In genomic region chr19:1942934-1943555, GRCh38 we compare ENCODE assay signal across 1 cellular context.
TF ChIP-seq lines count a peak whose summit lies in the region.

No MANE protein-coding gene starts in this region.

TF ChIP-seq in HepG2, 621 proteins besides CTCF, POLR2A, EP300 and RAD21:
- TF ChIP-seq PRMT3 (CRISPR knock-in tag; IDR thresholded peaks at IDR 0.05; ENCODE audit: borderline replicate concordance, low read depth) (no peak), SALL2 (CRISPR knock-in tag; IDR thresholded peaks at IDR 0.05) (no peak), DRAP1 (CRISPR knock-in tag; IDR thresholded peaks at IDR 0.05) (no peak), FOSL1 (CRISPR knock-in tag; IDR thresholded peaks at IDR 0.05; ENCODE audit: borderline replicate concordance) (no peak), ZNF800 (CRISPR knock-in tag; IDR thresholded peaks at IDR 0.05) (no peak), CENPX (CRISPR knock-in tag; IDR thresholded peaks at IDR 0.05) (no peak), ZBTB42 (CRISPR knock-in tag; IDR thresholded peaks at IDR 0.05) (no peak), USF2 (IDR thresholded peaks at IDR 0.05; ENCODE audit: low read depth, low read length) (no peak), USF2 (CRISPR knock-in tag; IDR thresholded peaks at IDR 0.05; ENCODE audit: borderline replicate concordance) (no peak), MED8 (CRISPR knock-in tag; IDR thresholded peaks at IDR 0.05; ENCODE audit: insufficient replicate concordance) (no peak), ADNP (CRISPR knock-in tag; IDR thresholded peaks at IDR 0.05) (no peak), NFIB (CRISPR knock-in tag; IDR thresholded peaks at IDR 0.05; ENCODE audit: borderline replicate concordance) (no peak), FIP1L1 (IDR thresholded peaks at IDR 0.05; ENCODE audit: borderline replicate concordance, insufficient read depth, low read depth, low read length) (no peak), MEIS2 (CRISPR knock-in tag; IDR thresholded peaks at IDR 0.05) (no peak), MEF2D (CRISPR knock-in tag; IDR thresholded peaks at IDR 0.05) (no peak), ZNF776 (CRISPR knock-in tag; IDR thresholded peaks at IDR 0.05) (no peak), ETV5 (CRISPR knock-in tag; IDR thresholded peaks at IDR 0.05; ENCODE audit: borderline replicate concordance) (no peak), NR2F2 (IDR thresholded peaks at IDR 0.05; ENCODE audit: borderline replicate concordance, low read depth) (no peak), ZNF10 (CRISPR knock-in tag; IDR thresholded peaks at IDR 0.05; ENCODE audit: borderline replicate concordance, low read depth) (no peak), ZNF121 (CRISPR knock-in tag; IDR thresholded peaks at IDR 0.05) (no peak), SETDB1 (CRISPR knock-in tag; IDR thresholded peaks at IDR 0.05; ENCODE audit: borderline replicate concordance) (no peak)
